Comparison of ENCODE assay signal across 1 cellular context in the genomic region with DNA sequence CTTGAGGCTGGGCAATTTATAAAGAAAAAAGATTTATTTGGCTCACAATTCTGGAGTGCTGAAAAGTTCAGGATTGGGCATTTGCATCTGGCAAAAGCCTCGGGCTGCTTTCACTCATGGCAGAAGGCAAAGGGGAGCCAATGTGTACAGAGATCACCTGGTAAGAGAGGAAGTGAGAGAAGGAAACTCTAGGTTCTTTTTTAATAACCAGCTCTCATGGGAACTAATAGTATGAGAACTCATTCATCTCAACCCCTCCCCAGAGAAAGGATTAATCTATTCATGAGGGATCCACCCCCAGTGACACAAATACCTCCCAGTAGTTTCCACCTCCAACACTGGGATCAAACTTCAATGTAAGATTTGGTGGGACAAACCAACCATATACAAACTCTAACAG.
TF ChIP-seq lines count a peak whose summit lies in the region.

No MANE protein-coding gene starts in this region.

TF ChIP-seq in GM12878, 131 proteins besides CTCF, POLR2A, EP300 and RAD21 (continued from another document):
- TF ChIP-seq STAT1 (conservative IDR thresholded peaks at IDR 0.05) (no peak), JUND (IDR thresholded peaks at IDR 0.05; ENCODE audit: low read depth, low read length) (no peak), KLF5 (IDR thresholded peaks at IDR 0.05; ENCODE audit: partially characterized antibody) (no peak), ZBED1 (IDR thresholded peaks at IDR 0.05; ENCODE audit: borderline replicate concordance) (peak; percentile 53), HDAC2 (IDR thresholded peaks at IDR 0.05) (no peak), FOXM1 (IDR thresholded peaks at IDR 0.05; ENCODE audit: low read depth, low read length) (peak; percentile 71), RFX5 (IDR thresholded peaks at IDR 0.05; ENCODE audit: low read depth, low read length) (no peak), WRNIP1 (IDR thresholded peaks at IDR 0.05; ENCODE audit: borderline replicate concordance, low read depth, low read length) (no peak), SRF (IDR thresholded peaks at IDR 0.05; ENCODE audit: low read depth in 2 of 2, low read length in 2 of 2) (0 out of 4 replicates have a peak, but pooled peaks of 1 of the 2 experiments have one; percentile 19), HDGF (IDR thresholded peaks at IDR 0.05) (no peak), SMAD1 (IDR thresholded peaks at IDR 0.05; ENCODE audit: low read depth, partially characterized antibody) (peak; percentile 72), NFYA (IDR thresholded peaks at IDR 0.05; ENCODE audit: borderline replicate concordance, low read depth, low read length) (no peak), YY1 (IDR thresholded peaks at IDR 0.05; ENCODE audit: low read depth, low read length) (0 out of 2 replicates have a peak, but pooled peaks have one; percentile 61), SPI1 (IDR thresholded peaks at IDR 0.05; ENCODE audit: borderline replicate concordance, insufficient read depth, low read depth, low read length) (peak; percentile 97), SIX5 (IDR thresholded peaks at IDR 0.05; ENCODE audit: low read depth, low read length, severe bottlenecking) (peak; percentile 26), MEF2B (IDR thresholded peaks at IDR 0.05; ENCODE audit: partially characterized antibody, poor library complexity, severe bottlenecking) (peak; percentile 98), GABPA (IDR thresholded peaks at IDR 0.05; ENCODE audit: low read depth) (0 out of 2 replicates have a peak, but pooled peaks have one; percentile 33), BMI1 (IDR thresholded peaks at IDR 0.05; ENCODE audit: borderline replicate concordance) (no peak), HDAC6 (IDR thresholded peaks at IDR 0.05; ENCODE audit: unreplicated experiment) (no peak), ZZZ3 (IDR thresholded peaks at IDR 0.05; ENCODE audit: control insufficient read depth, insufficient read length, low read depth) (no peak), CHD1 (IDR thresholded peaks at IDR 0.05; ENCODE audit: low read depth, low read length) (peak; percentile 47; the same call in 1 of the 2 replicates), ZSCAN29 (IDR thresholded peaks at IDR 0.05) (no peak), FOS (IDR thresholded peaks at IDR 0.05; ENCODE audit: borderline replicate concordance, extremely low read depth, insufficient read length) (no peak), SUPT20H (IDR thresholded peaks at IDR 0.05; ENCODE audit: borderline replicate concordance, control insufficient read depth, low read depth, low read length) (no peak), RAD51 (IDR thresholded peaks at IDR 0.05) (peak; percentile 78), NR2F1 (conservative IDR thresholded peaks at IDR 0.05) (no peak), MTA3 (IDR thresholded peaks at IDR 0.05; ENCODE audit: borderline replicate concordance, low read length) (no peak), MYB (IDR thresholded peaks at IDR 0.05; ENCODE audit: borderline replicate concordance, low read depth, low read length) (no peak)
- TF ChIP-seq, protein P1, sequence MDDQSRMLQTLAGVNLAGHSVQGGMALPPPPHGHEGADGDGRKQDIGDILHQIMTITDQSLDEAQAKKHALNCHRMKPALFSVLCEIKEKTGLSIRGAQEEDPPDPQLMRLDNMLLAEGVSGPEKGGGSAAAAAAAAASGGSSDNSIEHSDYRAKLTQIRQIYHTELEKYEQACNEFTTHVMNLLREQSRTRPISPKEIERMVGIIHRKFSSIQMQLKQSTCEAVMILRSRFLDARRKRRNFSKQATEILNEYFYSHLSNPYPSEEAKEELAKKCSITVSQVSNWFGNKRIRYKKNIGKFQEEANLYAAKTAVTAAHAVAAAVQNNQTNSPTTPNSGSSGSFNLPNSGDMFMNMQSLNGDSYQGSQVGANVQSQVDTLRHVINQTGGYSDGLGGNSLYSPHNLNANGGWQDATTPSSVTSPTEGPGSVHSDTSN (IDR thresholded peaks at IDR 0.05; ENCODE audit: insufficient replicate concordance, low read depth, low read length): no peak
- TF ChIP-seq, protein P2, sequence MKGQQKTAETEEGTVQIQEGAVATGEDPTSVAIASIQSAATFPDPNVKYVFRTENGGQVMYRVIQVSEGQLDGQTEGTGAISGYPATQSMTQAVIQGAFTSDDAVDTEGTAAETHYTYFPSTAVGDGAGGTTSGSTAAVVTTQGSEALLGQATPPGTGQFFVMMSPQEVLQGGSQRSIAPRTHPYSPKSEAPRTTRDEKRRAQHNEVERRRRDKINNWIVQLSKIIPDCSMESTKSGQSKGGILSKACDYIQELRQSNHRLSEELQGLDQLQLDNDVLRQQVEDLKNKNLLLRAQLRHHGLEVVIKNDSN (IDR thresholded peaks at IDR 0.05; ENCODE audit: borderline replicate concordance, extremely low read length, insufficient read depth, low read depth, low read length): no peak
- TF ChIP-seq, protein P3, sequence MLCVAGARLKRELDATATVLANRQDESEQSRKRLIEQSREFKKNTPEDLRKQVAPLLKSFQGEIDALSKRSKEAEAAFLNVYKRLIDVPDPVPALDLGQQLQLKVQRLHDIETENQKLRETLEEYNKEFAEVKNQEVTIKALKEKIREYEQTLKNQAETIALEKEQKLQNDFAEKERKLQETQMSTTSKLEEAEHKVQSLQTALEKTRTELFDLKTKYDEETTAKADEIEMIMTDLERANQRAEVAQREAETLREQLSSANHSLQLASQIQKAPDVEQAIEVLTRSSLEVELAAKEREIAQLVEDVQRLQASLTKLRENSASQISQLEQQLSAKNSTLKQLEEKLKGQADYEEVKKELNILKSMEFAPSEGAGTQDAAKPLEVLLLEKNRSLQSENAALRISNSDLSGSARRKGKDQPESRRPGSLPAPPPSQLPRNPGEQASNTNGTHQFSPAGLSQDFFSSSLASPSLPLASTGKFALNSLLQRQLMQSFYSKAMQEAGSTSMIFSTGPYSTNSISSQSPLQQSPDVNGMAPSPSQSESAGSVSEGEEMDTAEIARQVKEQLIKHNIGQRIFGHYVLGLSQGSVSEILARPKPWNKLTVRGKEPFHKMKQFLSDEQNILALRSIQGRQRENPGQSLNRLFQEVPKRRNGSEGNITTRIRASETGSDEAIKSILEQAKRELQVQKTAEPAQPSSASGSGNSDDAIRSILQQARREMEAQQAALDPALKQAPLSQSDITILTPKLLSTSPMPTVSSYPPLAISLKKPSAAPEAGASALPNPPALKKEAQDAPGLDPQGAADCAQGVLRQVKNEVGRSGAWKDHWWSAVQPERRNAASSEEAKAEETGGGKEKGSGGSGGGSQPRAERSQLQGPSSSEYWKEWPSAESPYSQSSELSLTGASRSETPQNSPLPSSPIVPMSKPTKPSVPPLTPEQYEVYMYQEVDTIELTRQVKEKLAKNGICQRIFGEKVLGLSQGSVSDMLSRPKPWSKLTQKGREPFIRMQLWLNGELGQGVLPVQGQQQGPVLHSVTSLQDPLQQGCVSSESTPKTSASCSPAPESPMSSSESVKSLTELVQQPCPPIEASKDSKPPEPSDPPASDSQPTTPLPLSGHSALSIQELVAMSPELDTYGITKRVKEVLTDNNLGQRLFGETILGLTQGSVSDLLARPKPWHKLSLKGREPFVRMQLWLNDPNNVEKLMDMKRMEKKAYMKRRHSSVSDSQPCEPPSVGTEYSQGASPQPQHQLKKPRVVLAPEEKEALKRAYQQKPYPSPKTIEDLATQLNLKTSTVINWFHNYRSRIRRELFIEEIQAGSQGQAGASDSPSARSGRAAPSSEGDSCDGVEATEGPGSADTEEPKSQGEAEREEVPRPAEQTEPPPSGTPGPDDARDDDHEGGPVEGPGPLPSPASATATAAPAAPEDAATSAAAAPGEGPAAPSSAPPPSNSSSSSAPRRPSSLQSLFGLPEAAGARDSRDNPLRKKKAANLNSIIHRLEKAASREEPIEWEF (IDR thresholded peaks at IDR 0.05; ENCODE audit: insufficient replicate concordance, low read depth, low read length): peak; percentile 71
- TF ChIP-seq, protein P4, sequence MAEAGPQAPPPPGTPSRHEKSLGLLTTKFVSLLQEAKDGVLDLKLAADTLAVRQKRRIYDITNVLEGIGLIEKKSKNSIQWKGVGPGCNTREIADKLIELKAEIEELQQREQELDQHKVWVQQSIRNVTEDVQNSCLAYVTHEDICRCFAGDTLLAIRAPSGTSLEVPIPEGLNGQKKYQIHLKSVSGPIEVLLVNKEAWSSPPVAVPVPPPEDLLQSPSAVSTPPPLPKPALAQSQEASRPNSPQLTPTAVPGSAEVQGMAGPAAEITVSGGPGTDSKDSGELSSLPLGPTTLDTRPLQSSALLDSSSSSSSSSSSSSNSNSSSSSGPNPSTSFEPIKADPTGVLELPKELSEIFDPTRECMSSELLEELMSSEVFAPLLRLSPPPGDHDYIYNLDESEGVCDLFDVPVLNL (IDR thresholded peaks at IDR 0.05; ENCODE audit: low read depth, low read length): no peak
